13 cellular contexts compared by ENCODE assay signal in the genomic region with DNA sequence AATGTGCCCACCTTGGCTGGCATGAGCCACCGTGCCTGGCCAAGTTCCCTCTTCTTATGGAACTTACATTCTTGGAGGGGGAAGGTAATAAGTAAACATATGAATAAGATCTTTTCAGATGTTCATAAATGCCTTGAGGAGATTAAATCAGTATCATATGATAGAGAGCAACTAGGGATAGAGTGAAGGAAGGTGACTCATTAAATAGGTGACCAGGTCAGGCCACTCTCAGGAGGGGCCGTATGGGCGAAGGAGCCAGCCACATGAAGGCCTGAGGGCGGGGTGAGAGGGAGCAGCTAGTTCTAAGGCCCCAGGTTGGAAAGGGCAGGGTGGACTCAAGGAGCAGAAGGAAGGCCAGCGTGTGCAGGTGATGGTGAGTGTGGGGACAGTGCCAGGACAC.
DNase-seq lines count a peak whose midpoint lies in the region; ATAC-seq, FAIRE-seq and TF ChIP-seq lines count a peak whose summit lies in the region.
"Had no signal": no experiment of that assay in that cellular context is flagged by ENCODE, and none has a peak within 500 bp of the region (broad histone marks: within the 10 kb centered on the region; RNA-seq: fewer than 3 reads in every experiment).

No MANE protein-coding gene starts in this region.

- peaks cover 41% of the 10 kb centered on the region for H3K4me1 Mint-ChIP-seq in HFFc6 (ENCODE audit: low read depth)

- TF ChIP-seq CTCF in HCT116 (IDR thresholded peaks at IDR 0.05 in 2 of 3, conservative IDR thresholded peaks at IDR 0.05 in 1 of 3; ENCODE audit: borderline replicate concordance in 1 of 3, insufficient read depth in 1 of 3, low read depth in 2 of 3, low read length in 2 of 3) = no peak
- TF ChIP-seq CTCF in RWPE2 (IDR thresholded peaks at IDR 0.05; ENCODE audit: poor library complexity, severe bottlenecking) = no peak
- TF ChIP-seq CTCF in GM10266 (IDR thresholded peaks at IDR 0.05; ENCODE audit: control insufficient read depth, insufficient read depth, low read depth, missing control alignments) = no peak
- no peak for TF ChIP-seq CTCF in HFFc6 (IDR thresholded peaks at IDR 0.05)

- no TSS peak for BruUV-seq in HCT116 (replicated peaks; lab: Mats Ljungman, UMichigan)

- intact Hi-C loops in HCT116 (cut with micrococcal nuclease) = no loop called here

- H3K4me2 ChIP-seq in HCT116 (ENCODE audit: low read length) = no peak overlapping the region

- no peak for TF ChIP-seq POLR2A in HCT116 (IDR thresholded peaks at IDR 0.05; ENCODE audit: borderline replicate concordance, extremely low read depth, insufficient read depth, insufficient read length)

- H3K36me3 ChIP-seq in HCT116 (ENCODE audit: control insufficient read depth in 1 of 2, insufficient read depth in 2 of 2, low read length in 2 of 2) (no peaks in the 10 kb centered on the region), RWPE2 (ENCODE audit: low read depth) (no peaks in the 10 kb centered on the region)

- POLR2A ChIA-PET in HCT116 (lab: Charles Lee) = no interaction called here

- H3K4me3 Mint-ChIP-seq in HFFc6 = no peak overlapping the region

- no peak overlapping the region for H3K27ac Mint-ChIP-seq in HFFc6

- no peak for TF ChIP-seq RAD21 in HCT116 (IDR thresholded peaks at IDR 0.05; ENCODE audit: low read depth)

- no peaks in the 10 kb centered on the region for H3K9me2 ChIP-seq in HCT116 (ENCODE audit: insufficient read depth)

- H3K36me3 Mint-ChIP-seq in HFFc6 (ENCODE audit: low read depth) = no peaks in the 10 kb centered on the region

- H3K4me1 ChIP-seq in HCT116 (ENCODE audit: control insufficient read depth in 1 of 2, insufficient read depth in 2 of 2, low read length in 2 of 2) (peaks cover 8 to 16% of the 10 kb centered on the region in 2 experiments; a peak in 2 of 4 replicates), RWPE2 (ENCODE audit: insufficient read depth, poor library complexity, severe bottlenecking) (peaks cover 35% of the 10 kb centered on the region)

- ATAC-seq in HCT116 (peak; percentile 38; the same call in 1 of the 2 replicates), RWPE2 (ENCODE audit: low read depth) (peak; percentile 71), GM21723 (IDR thresholded peaks at IDR 0.05; ENCODE audit: unreplicated experiment) (no peak)
- ATAC-seq: SK-N-SH treated with all-trans-retinoic acid at 6 μM for 48 hours had no signal

- H3K79me2 ChIP-seq in HCT116 (ENCODE audit: insufficient read depth, low read length) = no peaks in the 10 kb centered on the region

- peaks cover 2% of the 10 kb centered on the region; the same call in 1 of the 2 replicates for H3K27me3 Mint-ChIP-seq in HFFc6 (ENCODE audit: insufficient read depth)

- H3K27ac ChIP-seq in HCT116 (ENCODE audit: low read depth, low read length) (no peak overlapping the region), RWPE2 (ENCODE audit: poor library complexity, severe bottlenecking) (no peak overlapping the region)

- RAD21 ChIA-PET in HCT116 (lab: Charles Lee; ENCODE audit: low non-redundant PET in 1 of 2, low total read pairs in 2 of 2, uncharacterized antibody in 2 of 2, unreplicated experiment in 2 of 2) = no interaction called here

- H3K9ac ChIP-seq in HCT116 (ENCODE audit: low read length) = no peak overlapping the region

- H2AFZ ChIP-seq in HCT116 (ENCODE audit: low read depth, low read length, poor library complexity, severe bottlenecking) = no peak overlapping the region

- DNase-seq in HCT116 (ENCODE audit: low read depth, low spot score) = no peak
- no peak for DNase-seq in RWPE2 (ENCODE audit: low spot score)
- DNase-seq in kidney tubule cell (ENCODE audit: low spot score) = peak; percentile 35
- peak; percentile 17 for DNase-seq in urothelium cell line (ENCODE audit: low spot score)
- no peak for DNase-seq in GM10266 (ENCODE audit: extremely low spot score)
- no peak for DNase-seq in HFFc6
- DNase-seq: C1 segment of cervical spinal cord, Karpas-422, NCI-H187 treated with DMSO at 0.1 percent for 48 hours, NCI-H446, Right ventricle myocardium superior had no signal

- no peaks in the 10 kb centered on the region for H3K27me3 ChIP-seq in HCT116 (ENCODE audit: insufficient read depth, low read length)
- no peaks in the 10 kb centered on the region for H3K27me3 ChIP-seq in RWPE2 (ENCODE audit: insufficient read depth, poor library complexity, severe bottlenecking)

- no peaks in the 10 kb centered on the region for H3K9me3 Mint-ChIP-seq in HFFc6

- FAIRE-seq in urothelium cell line (lab: Jason Lieb, UNC) = no peak

- no peaks in the 10 kb centered on the region for H3K9me3 ChIP-seq in HCT116 (ENCODE audit: control insufficient read depth in 1 of 2, insufficient read depth in 1 of 2, low read depth in 1 of 2, low read length in 2 of 2)
- no peaks in the 10 kb centered on the region for H3K9me3 ChIP-seq in RWPE2 (ENCODE audit: severe bottlenecking)

- no peaks in the 10 kb centered on the region for H4K20me1 ChIP-seq in HCT116 (ENCODE audit: insufficient read depth)

- H3K4me3 ChIP-seq in HCT116 (replicated peaks in 1 of 2; ENCODE audit: low read depth in 1 of 2, low read length in 2 of 2) (no peak overlapping the region), RWPE2 (ENCODE audit: severe bottlenecking) (no peak overlapping the region)

- CTCF ChIA-PET in HCT116 (lab: Charles Lee) = no interaction called here

TF ChIP-seq in HCT116, 20 proteins besides CTCF, POLR2A, EP300 and RAD21:
- TF ChIP-seq ZNF274 (IDR thresholded peaks at IDR 0.05; ENCODE audit: low read depth, low read length) (no peak), FOSL1 (IDR thresholded peaks at IDR 0.05; ENCODE audit: low read depth) (no peak), ZFX (IDR thresholded peaks at IDR 0.05) (no peak), SP1 (IDR thresholded peaks at IDR 0.05; ENCODE audit: low read depth) (no peak), SIN3A (IDR thresholded peaks at IDR 0.05; ENCODE audit: low read depth) (no peak), CBX3 (IDR thresholded peaks at IDR 0.05; ENCODE audit: low read depth) (no peak), CEBPB (IDR thresholded peaks at IDR 0.05; ENCODE audit: low read depth) (no peak), EGR1 (IDR thresholded peaks at IDR 0.05; ENCODE audit: low read depth) (no peak), EZH2 (IDR thresholded peaks at IDR 0.05) (no peak), JUND (IDR thresholded peaks at IDR 0.05) (no peak), POLR2AphosphoS5 (IDR thresholded peaks at IDR 0.05; ENCODE audit: low read depth, low read length) (no peak), SRF (IDR thresholded peaks at IDR 0.05; ENCODE audit: low read depth) (no peak)
- TF ChIP-seq, protein P1, sequence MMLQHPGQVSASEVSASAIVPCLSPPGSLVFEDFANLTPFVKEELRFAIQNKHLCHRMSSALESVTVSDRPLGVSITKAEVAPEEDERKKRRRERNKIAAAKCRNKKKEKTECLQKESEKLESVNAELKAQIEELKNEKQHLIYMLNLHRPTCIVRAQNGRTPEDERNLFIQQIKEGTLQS (IDR thresholded peaks at IDR 0.05) = no peak

Comparison
In these comparisons a context has a peak if more than half of its experiments do, and no peak if none do; other contexts are left out.
1. DNase-seq: peak in kidney tubule cell (single experiment) and urothelium cell line (single experiment); none in HCT116 (single experiment), RWPE2 (single experiment), GM10266 (single experiment) and HFFc6 (single experiment).